ENCODE assay signal across 9 cellular contexts in genomic region chr9:88777498-88778312, GRCh38.
DNase-seq lines count a peak whose midpoint lies in the region; ATAC-seq, FAIRE-seq and TF ChIP-seq lines count a peak whose summit lies in the region.
"Had no signal": no experiment of that assay in that cellular context is flagged by ENCODE, and none has a peak within 500 bp of the region (broad histone marks: within the 10 kb centered on the region; RNA-seq: fewer than 3 reads in every experiment).

No MANE protein-coding gene starts in this region.

- peaks cover 0 to 5% (median 0%) of the 10 kb centered on the region in 4 donors for H3K27me3 ChIP-seq in liver (ENCODE audit: control insufficient read depth in 4 of 4, insufficient read depth in 4 of 4, low read length in 3 of 4)
- H3K27me3 ChIP-seq in HepG2 (ENCODE audit: control insufficient read depth in 1 of 2, insufficient read depth in 2 of 2, low read length in 2 of 2), result peaks cover 2 to 5% of the 10 kb centered on the region in 2 experiments; a peak in 2 of 5 replicates
- no peaks in the 10 kb centered on the region for H3K27me3 ChIP-seq in ascending aorta
- H3K27me3 ChIP-seq in keratinocyte (ENCODE audit: control insufficient read depth, extremely low read depth, insufficient read depth, low read length), result no peaks in the 10 kb centered on the region

- H3K4me3 ChIP-seq in liver (ENCODE audit: low read depth in 1 of 3, low read length in 3 of 3) (no peak overlapping the region), HepG2 (replicated peaks in 1 of 3; ENCODE audit: insufficient read depth in 1 of 3, low read depth in 2 of 3, low read length in 3 of 3) (no peak overlapping the region), ascending aorta (no peak overlapping the region), keratinocyte (ENCODE audit: control insufficient read depth in 2 of 3, extremely low read depth in 1 of 3, insufficient read depth in 2 of 3, low read depth in 1 of 3, low read length in 3 of 3) (no peak overlapping the region)

- H4K20me1 ChIP-seq in HepG2 (ENCODE audit: insufficient read depth, low read length) (no peaks in the 10 kb centered on the region), keratinocyte (ENCODE audit: control insufficient read depth, extremely low read depth, insufficient read depth, low read length) (no peaks in the 10 kb centered on the region)

- H2AFZ ChIP-seq in HepG2 (ENCODE audit: low read length), result no peak overlapping the region
- no peak overlapping the region for H2AFZ ChIP-seq in keratinocyte (ENCODE audit: control insufficient read depth, low read length)

- TF ChIP-seq EP300 in HepG2 (IDR thresholded peaks at IDR 0.05; ENCODE audit: low read depth in 2 of 2, low read length in 2 of 2) (no peak), HepG2 (CRISPR knock-in tag; IDR thresholded peaks at IDR 0.05; ENCODE audit: borderline replicate concordance) (no peak)

- peak; percentile 7 to 36 for TF ChIP-seq RAD21 in liver (IDR thresholded peaks at IDR 0.05)
- no peak for TF ChIP-seq RAD21 in HepG2 (CRISPR knock-in tag; IDR thresholded peaks at IDR 0.05)

- intact Hi-C loops in HepG2 (cut with micrococcal nuclease; ENCODE audit: unreplicated experiment) (no loop called here), ascending aorta (cut with DNase I) (loop anchor here (5.0 to 10.0 kb wide), 4 partner anchors 40 to 220 kb away; no protein-coding TSS in a partner anchor)

- H3K9me3 ChIP-seq in liver (ENCODE audit: control insufficient read depth in 4 of 4, low read length in 3 of 4), result no peaks in the 10 kb centered on the region
- no peaks in the 10 kb centered on the region for H3K9me3 ChIP-seq in HepG2 (ENCODE audit: low read length)
- no peaks in the 10 kb centered on the region for H3K9me3 ChIP-seq in ascending aorta
- H3K9me3 ChIP-seq in keratinocyte (ENCODE audit: control insufficient read depth, low read depth, low read length), result no peaks in the 10 kb centered on the region

- BruUV-seq in HepG2 (replicated peaks; lab: Mats Ljungman, UMichigan), result no TSS peak

- H3K9ac ChIP-seq in liver (ENCODE audit: low read depth in 1 of 2, low read length in 2 of 2) (no peak overlapping the region), HepG2 (ENCODE audit: insufficient read depth, low read depth, low read length) (no peak overlapping the region), keratinocyte (ENCODE audit: control insufficient read depth, extremely low read depth, insufficient read depth, low read length) (no peak overlapping the region)

- DNase-seq in HepG2 (ENCODE audit: low spot score) (no peak), ascending aorta (ENCODE audit: low spot score in 2 of 2) (no peak), keratinocyte (ENCODE audit: low read depth, low spot score) (no peak), hypothalamus (lab: John Stamatoyannopoulos, UW) (no peak)
- no peak for DNase-seq in activated CD4-positive, alpha-beta T cell treated with anti-CD3 and anti-CD28 coated beads for 1 hour
- DNase-seq: activated effector memory CD4-positive, alpha-beta T cell treated with anti-CD3 and anti-CD28 coated beads, Interleukin-2, amount 50 U/mL, for 16 hours had no signal

- H3K9me1 ChIP-seq in keratinocyte (ENCODE audit: control insufficient read depth, extremely low read depth, insufficient read depth, low read length), result no peaks in the 10 kb centered on the region

- dilution Hi-C loops in keratinocyte (cut with MboI; ENCODE audit: extremely low pct_ligation_motif_present, low sequenced_read_pairs), result no loop called here

- CTCF ChIA-PET in HepG2 (lab: Yijun Ruan, JAX; ENCODE audit: low intra/inter-chr PET ratio, low total read pairs), result no interaction called here

- POLR2A ChIA-PET in HepG2 (lab: Yijun Ruan, JAX), result no interaction called here

- TF ChIP-seq POLR2A in HepG2 (IDR thresholded peaks at IDR 0.05; ENCODE audit: insufficient read depth in 1 of 2, low read depth in 2 of 2, low read length in 2 of 2), result no peak

- H3K27ac ChIP-seq in liver (ENCODE audit: low read depth in 1 of 2, low read length in 2 of 2) (peak overlapping the region; percentile 12 to 27), HepG2 (ENCODE audit: extremely low read length, insufficient read depth, low read length) (no peak overlapping the region), ascending aorta (peak overlapping the region; percentile 19 to 20), keratinocyte (ENCODE audit: control insufficient read depth, insufficient read depth, low read length) (peak overlapping the region; percentile 82)

- H3K4me2 ChIP-seq in HepG2 (ENCODE audit: low read depth, low read length) (no peak overlapping the region), keratinocyte (ENCODE audit: control insufficient read depth, extremely low read depth, insufficient read depth, low read depth, low read length) (no peak overlapping the region)

- 71% methylated on average over 12 of the region's 12 CpGs for WGBS in liver
- WGBS in HepG2 (ENCODE audit: low lambda C conversion rate), result 51% methylated on average over 10 of the region's 12 CpGs

- no peak for TF ChIP-seq CTCF in liver (IDR thresholded peaks at IDR 0.05; ENCODE audit: low read depth, low read length, missing input control)
- no peak for TF ChIP-seq CTCF in HepG2 (CRISPR knock-in tag; IDR thresholded peaks at IDR 0.05)
- TF ChIP-seq CTCF in ascending aorta (IDR thresholded peaks at IDR 0.05), result no peak
- no peak for TF ChIP-seq CTCF in keratinocyte (optimal IDR thresholded peaks at IDR 0.05 in 1 of 3, IDR thresholded peaks at IDR 0.05 in 1 of 3, conservative IDR thresholded peaks at IDR 0.05 in 1 of 3; ENCODE audit: extremely low read depth in 1 of 3, insufficient read depth in 2 of 3, low read length in 3 of 3)

- ATAC-seq in HepG2 (no peak), GM21360 (IDR thresholded peaks at IDR 0.05; ENCODE audit: unreplicated experiment) (no peak), GM18868 (IDR thresholded peaks at IDR 0.05; ENCODE audit: unreplicated experiment) (no peak)

- H3K36me3 ChIP-seq in liver (ENCODE audit: control insufficient read depth in 4 of 4, insufficient read depth in 3 of 4, low read depth in 1 of 4, low read length in 3 of 4), result no peaks in the 10 kb centered on the region
- no peaks in the 10 kb centered on the region for H3K36me3 ChIP-seq in HepG2 (replicated peaks in 1 of 2; ENCODE audit: control insufficient read depth in 1 of 2, insufficient read depth in 2 of 2, low read length in 2 of 2)
- H3K36me3 ChIP-seq in ascending aorta, result no peaks in the 10 kb centered on the region
- H3K36me3 ChIP-seq in keratinocyte (ENCODE audit: control insufficient read depth in 2 of 2, extremely low read depth in 1 of 2, insufficient read depth in 2 of 2, low read length in 2 of 2), result no peaks in the 10 kb centered on the region

- H3K79me2 ChIP-seq in HepG2 (ENCODE audit: insufficient read depth, low read length) (no peaks in the 10 kb centered on the region), keratinocyte (ENCODE audit: control insufficient read depth, insufficient read depth, low read length) (no peaks in the 10 kb centered on the region)

- in situ Hi-C loops in HepG2 (cut with HindIII; ENCODE audit: extremely low pct_ligation_motif_present, low pct_unique_long_range_greater_than_20kb), result no loop called here

- no peak for FAIRE-seq in HepG2 (lab: Jason Lieb, UNC)
- FAIRE-seq in keratinocyte (lab: Jason Lieb, UNC), result no peak

- H3K4me1 ChIP-seq in liver (ENCODE audit: control insufficient read depth in 4 of 4, insufficient read depth in 4 of 4, low read length in 3 of 4) (peaks cover 0 to 6% (median under 1%) of the 10 kb centered on the region in 4 donors), HepG2 (ENCODE audit: insufficient read depth, low read length) (0 out of 2 replicates have a peak, but pooled peaks cover 8% of the 10 kb centered on the region), ascending aorta (peaks cover 0 to 34% of the 10 kb centered on the region in 2 donors), keratinocyte (ENCODE audit: control insufficient read depth, extremely low read depth, insufficient read depth, low read length) (peaks cover 53% of the 10 kb centered on the region)

TF ChIP-seq in liver, 16 proteins besides CTCF, POLR2A, EP300 and RAD21 (continues in another document):
- TF ChIP-seq HNF4A (conservative IDR thresholded peaks at IDR 0.05) (no peak), FOXA1 (IDR thresholded peaks at IDR 0.05) (no peak), GABPA (IDR thresholded peaks at IDR 0.05 in 1 of 2, conservative IDR thresholded peaks at IDR 0.05 in 1 of 2) (peak; percentile 35 to 38), RXRA (IDR thresholded peaks at IDR 0.05) (peak; percentile 49 to 52), EGR1 (IDR thresholded peaks at IDR 0.05; ENCODE audit: low read depth in 2 of 2) (no peak), YY1 (IDR thresholded peaks at IDR 0.05) (no peak), NR2F2 (IDR thresholded peaks at IDR 0.05) (peak; percentile 79)
- TF ChIP-seq, protein P1, sequence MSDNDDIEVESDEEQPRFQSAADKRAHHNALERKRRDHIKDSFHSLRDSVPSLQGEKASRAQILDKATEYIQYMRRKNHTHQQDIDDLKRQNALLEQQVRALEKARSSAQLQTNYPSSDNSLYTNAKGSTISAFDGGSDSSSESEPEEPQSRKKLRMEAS (IDR thresholded peaks at IDR 0.05), result no peak

TF ChIP-seq in HepG2, 621 proteins besides CTCF, POLR2A, EP300 and RAD21 (continues in another document):
- no peak for TF ChIP-seq AKAP8 (CRISPR knock-in tag; IDR thresholded peaks at IDR 0.05)
- no peak for TF ChIP-seq GLI4 (CRISPR knock-in tag; IDR thresholded peaks at IDR 0.05; ENCODE audit: borderline replicate concordance)
- TF ChIP-seq, protein P2, sequence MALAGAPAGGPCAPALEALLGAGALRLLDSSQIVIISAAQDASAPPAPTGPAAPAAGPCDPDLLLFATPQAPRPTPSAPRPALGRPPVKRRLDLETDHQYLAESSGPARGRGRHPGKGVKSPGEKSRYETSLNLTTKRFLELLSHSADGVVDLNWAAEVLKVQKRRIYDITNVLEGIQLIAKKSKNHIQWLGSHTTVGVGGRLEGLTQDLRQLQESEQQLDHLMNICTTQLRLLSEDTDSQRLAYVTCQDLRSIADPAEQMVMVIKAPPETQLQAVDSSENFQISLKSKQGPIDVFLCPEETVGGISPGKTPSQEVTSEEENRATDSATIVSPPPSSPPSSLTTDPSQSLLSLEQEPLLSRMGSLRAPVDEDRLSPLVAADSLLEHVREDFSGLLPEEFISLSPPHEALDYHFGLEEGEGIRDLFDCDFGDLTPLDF (CRISPR knock-in tag; IDR thresholded peaks at IDR 0.05), result no peak
- TF ChIP-seq PREB (CRISPR knock-in tag; IDR thresholded peaks at IDR 0.05), result no peak
- no peak for TF ChIP-seq CAMTA2 (CRISPR knock-in tag; IDR thresholded peaks at IDR 0.05; ENCODE audit: borderline replicate concordance)
- TF ChIP-seq ZNF605 (CRISPR knock-in tag; IDR thresholded peaks at IDR 0.05), result no peak
